14 cellular contexts compared by ENCODE assay signal in the genomic region with DNA sequence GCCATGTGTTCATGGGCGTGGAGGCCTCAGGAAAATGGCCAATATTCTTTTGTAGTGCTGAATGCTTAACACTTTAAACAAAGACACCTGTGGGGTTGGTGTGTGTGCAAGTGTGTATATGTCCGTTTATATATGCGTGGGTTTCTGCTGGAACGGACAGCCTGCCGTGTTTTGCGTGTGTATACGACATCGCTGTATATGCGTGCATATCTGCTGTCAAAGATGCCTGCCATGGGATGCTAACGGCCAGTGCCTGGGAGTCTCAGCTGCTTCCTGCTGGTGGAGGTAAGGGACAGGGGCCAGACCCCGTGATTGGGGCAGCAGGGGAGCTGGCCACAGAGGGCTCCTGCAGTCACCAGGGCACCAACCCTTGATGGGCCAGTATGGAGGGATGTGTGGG.
DNase-seq lines count a peak whose midpoint lies in the region; ATAC-seq and TF ChIP-seq lines count a peak whose summit lies in the region.
"Had no signal": no experiment of that assay in that cellular context is flagged by ENCODE, and none has a peak within 500 bp of the region (broad histone marks: within the 10 kb centered on the region; RNA-seq: fewer than 3 reads in every experiment).

No MANE protein-coding gene starts in this region.

- no peak overlapping the region for H2AFZ ChIP-seq in neural progenitor cell (replicated peaks)
- H2AFZ ChIP-seq: GM23338 had no signal

- no peak for TF ChIP-seq POLR2A in heart left ventricle (IDR thresholded peaks at IDR 0.05)

- H3K27me3 Mint-ChIP-seq in endodermal cell (ENCODE audit: insufficient read depth) (no peaks in the 10 kb centered on the region), neural progenitor cell (ENCODE audit: insufficient read depth, low read depth) (peaks cover 5% of the 10 kb centered on the region), type B pancreatic cell (peaks cover 20% of the 10 kb centered on the region)

- H3K27ac Mint-ChIP-seq in endodermal cell (no peak overlapping the region), neural progenitor cell (peak overlapping the region; percentile 27), type B pancreatic cell (no peak overlapping the region)
- H3K27ac Mint-ChIP-seq: CD8-positive, alpha-beta memory T cell; GM23338 had no signal

- ATAC-seq in Right ventricle myocardium inferior (peak; percentile 28), heart left ventricle (no peak), GM19467 (IDR thresholded peaks at IDR 0.05; ENCODE audit: unreplicated experiment) (no peak)

- H3K4me3 Mint-ChIP-seq in endodermal cell (no peak overlapping the region), neural progenitor cell (no peak overlapping the region), type B pancreatic cell (no peak overlapping the region)
- H3K4me3 Mint-ChIP-seq: CD8-positive, alpha-beta memory T cell; GM23338 had no signal

- peaks cover 14% of the 10 kb centered on the region for H3F3A ChIP-seq in neural progenitor cell (ENCODE audit: low read depth)

- H3K4me1 ChIP-seq in heart left ventricle, result no peaks in the 10 kb centered on the region
- H3K4me1 ChIP-seq in endodermal cell (ENCODE audit: control insufficient read depth, insufficient read depth, low read length), result peaks cover 7% of the 10 kb centered on the region
- peaks cover 42% of the 10 kb centered on the region for H3K4me1 ChIP-seq in neural progenitor cell
- H3K4me1 ChIP-seq: BE2C had no signal

- DNase-seq in Right ventricle myocardium inferior (ENCODE audit: missing footprints), result no peak
- DNase-seq in heart left ventricle, result no peak
- DNase-seq in endodermal cell, result peak; percentile 28
- no peak for DNase-seq in neural progenitor cell (ENCODE audit: low spot score)
- peak; percentile 24 for DNase-seq in type B pancreatic cell (ENCODE audit: extremely low spot score, unreplicated experiment)
- no peak for DNase-seq in posterior vena cava (ENCODE audit: low spot score)
- DNase-seq: BE2C; Caco-2; CD8-positive, alpha-beta memory T cell; DMS53; H7 had no signal

- intact Hi-C loops in Right ventricle myocardium inferior (cut with DNase I) (no loop called here), heart left ventricle (cut with DNase I) (no loop called here), posterior vena cava (cut with DNase I) (no loop called here)

- peaks cover 0 to 15% (median 0%) of the 10 kb centered on the region in 9 donors for H3K27me3 ChIP-seq in heart left ventricle
- H3K27me3 ChIP-seq in endodermal cell (ENCODE audit: control insufficient read depth, insufficient read depth, low read length, poor library complexity, severe bottlenecking), result no peaks in the 10 kb centered on the region
- no peaks in the 10 kb centered on the region for H3K27me3 ChIP-seq in neural progenitor cell

- H3K27ac ChIP-seq in heart left ventricle (no peak overlapping the region), endodermal cell (ENCODE audit: low read depth, low read length) (no peak overlapping the region), neural progenitor cell (no peak overlapping the region)
- H3K27ac ChIP-seq: HL-60 had no signal

- TF ChIP-seq CTCF in heart left ventricle (IDR thresholded peaks at IDR 0.05) (no peak), endodermal cell (conservative IDR thresholded peaks at IDR 0.05) (no peak), neural progenitor cell (IDR thresholded peaks at IDR 0.05) (no peak), type B pancreatic cell (conservative IDR thresholded peaks at IDR 0.05) (no peak)

- H3K9me3 ChIP-seq in heart left ventricle, result peaks cover 0 to 12% (median 0%) of the 10 kb centered on the region in 12 donors
- H3K9me3 ChIP-seq in endodermal cell (ENCODE audit: control insufficient read depth, low read length), result peaks cover 6% of the 10 kb centered on the region
- peaks cover 5% of the 10 kb centered on the region for H3K9me3 ChIP-seq in neural progenitor cell (ENCODE audit: low read depth)
- H3K9me3 ChIP-seq: BE2C had no signal

- H3K36me3 Mint-ChIP-seq in endodermal cell (ENCODE audit: low read depth), result no peaks in the 10 kb centered on the region
- H3K36me3 Mint-ChIP-seq in neural progenitor cell, result no peaks in the 10 kb centered on the region
- no peaks in the 10 kb centered on the region for H3K36me3 Mint-ChIP-seq in type B pancreatic cell
- H3K36me3 Mint-ChIP-seq: CD8-positive, alpha-beta memory T cell had no signal

- WGBS in heart left ventricle, 4 donors, result 76 to 80% (median 78%) methylated on average over 11 of the region's 11 CpGs
- WGBS in endodermal cell (ENCODE audit: insufficient coverage in 1 of 2, insufficient read length in 1 of 2), 2 experiments, result 92 to 98% methylated on average over 8 to 11 of the region's 11 CpGs

- H3K9me3 Mint-ChIP-seq in endodermal cell (peaks cover 3% of the 10 kb centered on the region), neural progenitor cell (peaks cover 7% of the 10 kb centered on the region), type B pancreatic cell (peaks cover 4% of the 10 kb centered on the region)

- H3K4me3 ChIP-seq in heart left ventricle (no peak overlapping the region), endodermal cell (ENCODE audit: low read length) (no peak overlapping the region), neural progenitor cell (no peak overlapping the region)
- H3K4me3 ChIP-seq: GM23338 had no signal

- no peaks in the 10 kb centered on the region for H4K20me1 ChIP-seq in neural progenitor cell (ENCODE audit: low read depth)

- H3K4me1 Mint-ChIP-seq in endodermal cell (peaks cover 14% of the 10 kb centered on the region), neural progenitor cell (peaks cover 29% of the 10 kb centered on the region), type B pancreatic cell (ENCODE audit: unreplicated experiment) (peaks cover 18% of the 10 kb centered on the region)
- H3K4me1 Mint-ChIP-seq: CD8-positive, alpha-beta memory T cell; GM23338 had no signal

- H3K36me3 ChIP-seq in heart left ventricle (no peaks in the 10 kb centered on the region), endodermal cell (ENCODE audit: control insufficient read depth, insufficient read depth, low read length) (no peaks in the 10 kb centered on the region), neural progenitor cell (no peaks in the 10 kb centered on the region)
- H3K36me3 ChIP-seq: BE2C had no signal

- H3K9ac ChIP-seq in endodermal cell (ENCODE audit: extremely low read depth, low read length, poor library complexity, severe bottlenecking), result no peak overlapping the region
- H3K9ac ChIP-seq in neural progenitor cell, result no peak overlapping the region

- H3K79me2 ChIP-seq in neural progenitor cell (ENCODE audit: low read depth), result no peaks in the 10 kb centered on the region

- no peak overlapping the region for H3K4me2 ChIP-seq in neural progenitor cell
- H3K4me2 ChIP-seq: GM23338 had no signal

Comparison
In these comparisons a context has a peak if more than half of its experiments do, and no peak if none do; other contexts are left out.
1. DNase-seq: peak in endodermal cell (single experiment) and type B pancreatic cell (single experiment); none in Right ventricle myocardium inferior (single experiment), heart left ventricle (0 of 5), neural progenitor cell (single experiment) and posterior vena cava (single experiment).